10 cellular contexts compared by ENCODE assay signal in the genomic region with DNA sequence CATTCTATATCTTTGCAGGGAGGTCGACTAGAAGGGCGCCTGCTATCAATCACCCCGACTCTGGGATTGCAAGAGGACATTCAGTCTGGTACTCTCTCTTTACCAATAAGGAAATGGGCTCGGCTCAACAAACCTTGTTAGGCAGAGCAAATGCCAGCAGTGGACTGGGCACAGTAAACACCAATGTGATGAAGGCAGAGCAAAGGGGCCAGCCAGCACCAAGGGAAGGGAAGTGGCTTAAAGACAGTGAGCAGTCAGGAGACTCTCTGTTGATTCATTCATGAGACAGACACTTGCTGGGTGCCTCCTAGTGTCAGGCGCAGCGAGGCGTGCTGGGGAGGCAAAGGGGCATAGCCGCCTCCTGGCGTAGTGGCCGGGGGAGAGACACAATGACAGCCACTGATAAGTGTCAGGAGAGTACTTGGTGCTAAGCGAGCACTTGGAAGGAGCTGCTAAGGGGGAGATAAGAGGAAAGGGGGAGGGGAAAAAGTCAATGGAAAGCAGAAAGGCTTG. TPM values are rescaled to one million over a fixed set of nuclear protein-coding genes. Genes with fewer than 3 reads are reported as not detected.
A peak's percentile ranks its signal among the peaks of the same experiment; 100 is the strongest.
DNase-seq lines count a peak whose midpoint lies in the region; ATAC-seq and TF ChIP-seq lines count a peak whose summit lies in the region.
"Had no signal": no experiment of that assay in that cellular context is flagged by ENCODE, and none has a peak within 500 bp of the region (broad histone marks: within the 10 kb centered on the region; RNA-seq: fewer than 3 reads in every experiment).

No MANE protein-coding gene starts in this region.

- H3K27me3 ChIP-seq in cardiac muscle cell (no peaks in the 10 kb centered on the region), muscle layer of colon (ENCODE audit: control insufficient read depth in 1 of 2, insufficient read depth in 2 of 2, low read length in 2 of 2) (no peaks in the 10 kb centered on the region)

- H3K4me1 ChIP-seq in cardiac muscle cell (ENCODE audit: low read depth) (peaks cover 35% of the 10 kb centered on the region), muscle layer of colon (ENCODE audit: insufficient read depth, low read length) (peaks cover 32% of the 10 kb centered on the region)

- DNase-seq in cardiac muscle cell (ENCODE audit: low read depth in 1 of 2, low spot score in 1 of 2) (peak; percentile 20 to 51), cardiac septum (ENCODE audit: low spot score) (no peak), fibroblast of pulmonary artery (ENCODE audit: low read depth) (peak; percentile 13), SKM-1 treated with dmso at 0.1 percent for 144 hours (lab: John Stamatoyannopoulos, UW; ENCODE audit: unreplicated experiment) (no peak)
- no peak for DNase-seq in activated CD8-positive, alpha-beta memory T cell treated with anti-CD3 and anti-CD28 coated beads for 24 hours
- DNase-seq in stimulated activated CD4-positive, alpha-beta T cell treated with anti-CD3 and anti-CD28 coated beads, Interleukin-12 subunit alpha, Interleukin-12 subunit beta, amount 100 ng/mL, for 4 hours: no peak
- DNase-seq: NCI-H526 treated with DMSO at 0.1 percent for 48 hours; stimulated activated CD4-positive, alpha-beta T cell treated with anti-CD3 and anti-CD28 coated beads, Interleukin-1b, Interleukin-23, amount 100 ng/mL, for 48 hours had no signal

- ATAC-seq in HG03439 (IDR thresholded peaks at IDR 0.05; ENCODE audit: unreplicated experiment): no peak

- intact Hi-C loops in cardiac septum (cut with DNase I): no loop called here

- H3K27ac ChIP-seq in cardiac muscle cell: no peak overlapping the region
- peak overlapping the region; percentile 44 for H3K27ac ChIP-seq in muscle layer of colon (ENCODE audit: low read depth, low read length)

- H3K4me3 ChIP-seq in cardiac muscle cell: no peak overlapping the region
- peak overlapping the region; percentile 31 for H3K4me3 ChIP-seq in fibroblast of pulmonary artery (replicated peaks; ENCODE audit: low read depth, low read length)
- H3K4me3 ChIP-seq in muscle layer of colon (ENCODE audit: low read depth in 1 of 2, low read length in 2 of 2): peak overlapping the region in 1 of 2 donors; percentile 62

- H3K9me3 ChIP-seq in cardiac muscle cell (ENCODE audit: low read depth) (no peaks in the 10 kb centered on the region), muscle layer of colon (ENCODE audit: low read length) (no peaks in the 10 kb centered on the region)

- H3K9ac ChIP-seq in muscle layer of colon (ENCODE audit: low read length): peak overlapping the region; percentile 41

- no peak for TF ChIP-seq CTCF in cardiac muscle cell (IDR thresholded peaks at IDR 0.05; ENCODE audit: low read depth, low read length)
- peak; percentile 11 for TF ChIP-seq CTCF in fibroblast of pulmonary artery (IDR thresholded peaks at IDR 0.05; ENCODE audit: low read length, missing control alignments)

- H3K36me3 ChIP-seq in cardiac muscle cell (no peaks in the 10 kb centered on the region), muscle layer of colon (ENCODE audit: insufficient read depth, low read length) (no peaks in the 10 kb centered on the region)

RNA-seq across cellular contexts. Expression of gene TMCC3, which starts 34.1 kb away (rescaled TPM):
- 0.60 and 1.3 TPM in 2 replicates for total RNA-seq in cardiac muscle cell
- 0.79 and 1.0 TPM in 2 replicates for polyA plus RNA-seq in cardiac muscle cell
- total RNA-seq in cardiac septum: 2.3 TPM

Comparison
In these comparisons a context has a peak if more than half of its experiments do, and no peak if none do; other contexts are left out.
1. DNase-seq: peak in cardiac muscle cell (2 of 2) and fibroblast of pulmonary artery (single experiment); none in cardiac septum (single experiment), SKM-1 treated with dmso at 0.1 percent for 144 hours (single experiment), activated CD8-positive, alpha-beta memory T cell treated with anti-CD3 and anti-CD28 coated beads for 24 hours (single experiment) and stimulated activated CD4-positive, alpha-beta T cell treated with anti-CD3 and anti-CD28 coated beads, Interleukin-12 subunit alpha, Interleukin-12 subunit beta, amount 100 ng/mL, for 4 hours (single experiment).